In the genomic region with DNA sequence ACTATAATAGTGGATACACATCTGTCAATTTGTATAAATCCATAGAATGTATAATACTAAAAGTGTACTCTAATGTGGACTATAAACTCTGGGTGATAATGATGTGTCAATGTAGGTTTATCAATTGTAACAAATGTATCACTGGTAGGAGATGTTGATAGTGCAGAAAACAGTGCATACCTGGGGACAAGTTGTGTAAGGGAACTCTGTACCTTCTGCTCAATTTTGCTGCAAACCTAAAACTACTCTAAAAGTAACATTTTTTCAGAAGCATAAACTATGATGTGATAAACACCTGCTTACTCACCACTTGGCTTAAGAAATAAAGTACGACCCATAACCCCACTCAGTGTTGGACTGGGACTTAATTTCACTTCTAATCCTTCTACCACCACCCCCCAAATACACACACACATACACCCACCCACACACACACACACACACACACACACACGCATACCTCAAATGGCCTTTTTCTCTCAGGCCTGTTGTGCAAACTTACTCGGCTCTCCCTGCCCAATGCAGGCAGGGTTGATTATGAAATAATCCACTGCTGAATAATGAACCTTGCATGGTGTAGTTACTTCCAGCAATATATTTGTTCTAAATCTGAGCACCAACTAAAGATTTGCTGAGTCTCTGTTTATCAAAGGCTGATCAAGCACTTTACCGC, we compare ENCODE assay signal across 25 cellular contexts.
"Had no signal": no experiment of that assay in that cellular context is flagged by ENCODE, and none has a peak within 500 bp of the region (broad histone marks: within the 10 kb centered on the region; RNA-seq: fewer than 3 reads in every experiment).

No MANE protein-coding gene starts in this region.

- H3K9me3 ChIP-seq: lower lobe of right lung, testis, uterus had no signal

- H3K27ac ChIP-seq: ascending aorta, brain microvascular endothelial cell, coronary artery, esophagus muscularis mucosa, heart left ventricle, lower lobe of right lung, testis, uterus, WERI-Rb-1 had no signal

- H3K36me3 ChIP-seq: ascending aorta, brain microvascular endothelial cell, esophagus muscularis mucosa, heart left ventricle, lower lobe of right lung, uterus, WERI-Rb-1 had no signal

- H3K4me1 ChIP-seq: ascending aorta, lower lobe of right lung, testis, uterus had no signal

- DNase-seq: activated CD4-positive, alpha-beta T cell treated with anti-CD3 and anti-CD28 coated beads, Interleukin-2, amount 10 ng/mL, durations not matched to agents 7 days and 5 days; activated CD4-positive, CD25-positive, alpha-beta regulatory T cell treated with anti-CD3 and anti-CD28 coated beads, Interleukin-2, amount 50 U/mL, for 72 hours; activated CD8-positive, alpha-beta T cell treated with anti-CD3 and anti-CD28 coated beads for 36 hours; activated gamma-delta T cell treated with Interleukin-2 at 50 U/mL for 16 hours; activated T-cell treated with anti-CD3 and anti-CD28 coated beads, Interleukin-2, amount 50 U/mL, for 1 hour; brain microvascular endothelial cell; heart left ventricle; islet precursor cell; left colon; lower lobe of right lung; mesendoderm; naive thymus-derived CD4-positive, alpha-beta T cell; occipital lobe; small intestine; stimulated activated CD8-positive, alpha-beta memory T cell treated with anti-CD3 and anti-CD28 coated beads, Interleukin-4, amount 100 ng/mL, for 48 hours; stimulated activated naive B cell treated with anti-CD40 and anti-IgM and Interleukin-4, amounts not matched to agents 10 μg/mL and 1 μg/mL and 100 μg/mL, for 72 hours; testis; trophoblast cell; uterus; WERI-Rb-1 had no signal

- H3K27me3 ChIP-seq: ascending aorta, testis, uterus had no signal

- ATAC-seq: activated CD8-positive, alpha-beta T cell treated with anti-CD3 and anti-CD28 coated beads for 36 hours; activated naive CD4-positive, alpha-beta T cell treated with anti-CD3 and anti-CD28 coated beads, Interleukin-2, amount 50 U/mL, for 72 hours; heart left ventricle; left colon; lower lobe of right lung; naive thymus-derived CD4-positive, alpha-beta T cell; sciatic nerve; stimulated activated naive B cell treated with anti-CD40 and anti-IgM and Interleukin-4, amounts not matched to agents 10 μg/mL and 1 μg/mL and 100 μg/mL, for 72 hours had no signal

- H3K4me3 ChIP-seq: ascending aorta, coronary artery, esophagus muscularis mucosa, heart left ventricle, lower lobe of right lung, testis, uterus had no signal
